Comparison of ENCODE assay signal across 14 cellular contexts in genomic region chr14:100770605-100771120, GRCh38. TPM values are rescaled to one million over a fixed set of nuclear protein-coding genes. Genes with fewer than 3 reads are reported as not detected.
"Had no signal": no experiment of that assay in that cellular context is flagged by ENCODE, and none has a peak within 500 bp of the region (broad histone marks: within the 10 kb centered on the region; RNA-seq: fewer than 3 reads in every experiment).

No MANE protein-coding gene starts in this region.

- H3K27ac ChIP-seq: gastrocnemius medialis had no signal

- H3K4me3 Mint-ChIP-seq: activated CD4-positive, alpha-beta T cell treated with anti-CD3 and anti-CD28 coated beads for 36 hours; activated CD8-positive, alpha-beta T cell treated with anti-CD3 and anti-CD28 coated beads, Interleukin-2, amount 10 ng/mL, durations not matched to agents 7 days and 5 days; activated T-cell treated with anti-CD3 and anti-CD28 coated beads, Interleukin-2, amount 50 U/mL, for 72 hours; natural killer cell treated with Interleukin-12 subunit alpha and Interleukin-12 subunit beta and Interleukin-15 and Interleukin-18, amount 100 ng/mL, for 72 hours; T-helper 1 cell treated with Interleukin-12 subunit alpha and Interleukin-12 subunit beta and Interleukin-4 antibody, amounts not matched to agents 30 μg/mL and 1 μg/mL, for 36 hours had no signal

- H3K4me3 ChIP-seq: gastrocnemius medialis had no signal

- H3K9me3 Mint-ChIP-seq: activated T-cell treated with anti-CD3 and anti-CD28 coated beads, Interleukin-2, amount 50 U/mL, for 72 hours; natural killer cell treated with Interleukin-12 subunit alpha and Interleukin-12 subunit beta and Interleukin-15 and Interleukin-18, amount 100 ng/mL, for 72 hours; T-helper 1 cell treated with Interleukin-12 subunit alpha and Interleukin-12 subunit beta and Interleukin-4 antibody, amounts not matched to agents 30 μg/mL and 1 μg/mL, for 36 hours had no signal

- H3K4me1 ChIP-seq: gastrocnemius medialis had no signal

- H3K9me3 ChIP-seq: gastrocnemius medialis had no signal

- H3K36me3 Mint-ChIP-seq: natural killer cell treated with Interleukin-12 subunit alpha and Interleukin-12 subunit beta and Interleukin-15 and Interleukin-18, amount 100 ng/mL, for 72 hours had no signal

- H3K27ac Mint-ChIP-seq: activated CD4-positive, alpha-beta T cell treated with anti-CD3 and anti-CD28 coated beads for 36 hours; activated CD8-positive, alpha-beta T cell treated with anti-CD3 and anti-CD28 coated beads, Interleukin-2, amount 10 ng/mL, durations not matched to agents 7 days and 5 days; activated T-cell treated with anti-CD3 and anti-CD28 coated beads, Interleukin-2, amount 50 U/mL, for 72 hours; natural killer cell treated with Interleukin-12 subunit alpha and Interleukin-12 subunit beta and Interleukin-15 and Interleukin-18, amount 100 ng/mL, for 72 hours; progenitor cell of endocrine pancreas; T-helper 1 cell treated with Interleukin-12 subunit alpha and Interleukin-12 subunit beta and Interleukin-4 antibody, amounts not matched to agents 30 μg/mL and 1 μg/mL, for 36 hours had no signal

- ATAC-seq: activated CD4-positive, alpha-beta T cell treated with anti-CD3 and anti-CD28 coated beads for 36 hours; activated CD8-positive, alpha-beta T cell treated with anti-CD3 and anti-CD28 coated beads, Interleukin-2, amount 10 ng/mL, durations not matched to agents 7 days and 5 days; activated T-cell treated with anti-CD3 and anti-CD28 coated beads, Interleukin-2, amount 50 U/mL, for 72 hours; gastrocnemius medialis; natural killer cell treated with Interleukin-12 subunit alpha and Interleukin-12 subunit beta and Interleukin-15 and Interleukin-18, amount 100 ng/mL, for 72 hours; right cardiac atrium had no signal

- H3K4me1 Mint-ChIP-seq: activated CD4-positive, alpha-beta T cell treated with anti-CD3 and anti-CD28 coated beads for 36 hours had no signal

- H3K36me3 ChIP-seq: gastrocnemius medialis had no signal

- DNase-seq: activated CD4-positive, alpha-beta T cell treated with anti-CD3 and anti-CD28 coated beads for 36 hours; activated CD8-positive, alpha-beta memory T cell treated with anti-CD3 and anti-CD28 coated beads, Interleukin-2, amount 50 U/mL, for 4 hours; activated CD8-positive, alpha-beta T cell treated with anti-CD3 and anti-CD28 coated beads, Interleukin-2, amount 10 ng/mL, durations not matched to agents 7 days and 5 days; activated T-cell treated with anti-CD3 and anti-CD28 coated beads, Interleukin-2, amount 50 U/mL, for 72 hours; gastrocnemius medialis; mammary epithelial cell; occipital lobe; right cardiac atrium had no signal

RNA-seq across cellular contexts. Expression of gene DLK1, which starts 44.0 kb away (rescaled TPM):
- total RNA-seq: activated CD4-positive, alpha-beta T cell treated with anti-CD3 and anti-CD28 coated beads for 36 hours; activated CD8-positive, alpha-beta T cell treated with anti-CD3 and anti-CD28 coated beads, Interleukin-2, amount 10 ng/mL, durations not matched to agents 7 days and 5 days; activated T-cell treated with anti-CD3 and anti-CD28 coated beads, Interleukin-2, amount 50 U/mL, for 72 hours; aorta; dermis microvascular lymphatic vessel endothelial cell; epithelial cell of proximal tubule; mammary epithelial cell; natural killer cell treated with Interleukin-12 subunit alpha and Interleukin-12 subunit beta and Interleukin-15 and Interleukin-18, amount 100 ng/mL, for 72 hours; right cardiac atrium had no signal
- polyA plus RNA-seq: mammary epithelial cell had no signal

RNA-seq across cellular contexts. Expression of gene MEG3, which starts 55.3 kb away (rescaled TPM):
- total RNA-seq: activated CD4-positive, alpha-beta T cell treated with anti-CD3 and anti-CD28 coated beads for 36 hours; activated CD8-positive, alpha-beta T cell treated with anti-CD3 and anti-CD28 coated beads, Interleukin-2, amount 10 ng/mL, durations not matched to agents 7 days and 5 days; activated T-cell treated with anti-CD3 and anti-CD28 coated beads, Interleukin-2, amount 50 U/mL, for 72 hours; natural killer cell treated with Interleukin-12 subunit alpha and Interleukin-12 subunit beta and Interleukin-15 and Interleukin-18, amount 100 ng/mL, for 72 hours had no signal
